ENCODE assay signal across 1 cellular context in the genomic region with DNA sequence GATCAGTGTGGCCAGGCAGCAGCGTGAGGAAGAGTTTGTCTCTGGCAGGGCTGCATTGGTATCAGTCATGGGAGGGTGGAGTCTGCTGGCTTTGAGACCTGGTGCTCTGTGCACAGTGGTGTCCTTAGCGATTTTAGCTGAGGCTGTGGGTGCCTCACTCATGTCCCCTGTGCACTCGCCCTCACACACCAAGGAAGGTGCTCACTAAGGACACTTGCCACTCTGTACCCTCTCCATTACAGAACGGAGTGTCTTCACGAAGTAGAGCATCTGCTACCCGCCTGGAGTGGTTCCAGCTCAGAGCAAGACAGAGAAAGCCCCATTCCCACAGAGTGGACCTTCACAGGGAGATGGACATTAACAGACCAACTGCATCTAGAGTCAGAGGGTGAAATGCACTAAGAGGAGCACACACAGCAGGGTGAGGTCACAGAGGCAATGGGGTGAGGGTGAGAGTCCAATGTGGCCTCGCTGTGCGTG.
TF ChIP-seq lines count a peak whose summit lies in the region.

No MANE protein-coding gene starts in this region.

TF ChIP-seq in H1, 55 proteins besides CTCF, POLR2A, EP300 and RAD21:
- TF ChIP-seq CHD2 (IDR thresholded peaks at IDR 0.05; ENCODE audit: low read length) (no peak), POU5F1 (IDR thresholded peaks at IDR 0.05; ENCODE audit: low read depth, low read length) (no peak), YY1 (IDR thresholded peaks at IDR 0.05; ENCODE audit: low read depth, low read length) (no peak), CBX8 (IDR thresholded peaks at IDR 0.05; ENCODE audit: borderline replicate concordance, low read depth, low read length) (no peak), CREB1 (IDR thresholded peaks at IDR 0.05) (no peak), EGR1 (IDR thresholded peaks at IDR 0.05; ENCODE audit: borderline replicate concordance, low read depth, low read length) (no peak), SIX5 (IDR thresholded peaks at IDR 0.05; ENCODE audit: low read depth, low read length) (no peak), SIN3A (conservative IDR thresholded peaks at IDR 0.05 in 1 of 2, IDR thresholded peaks at IDR 0.05 in 1 of 2; ENCODE audit: low read depth in 1 of 2, low read length in 2 of 2) (no peak), ZNF274 (IDR thresholded peaks at IDR 0.05; ENCODE audit: borderline replicate concordance, extremely low read depth, low read length) (no peak), TCF12 (IDR thresholded peaks at IDR 0.05; ENCODE audit: low read depth, low read length) (no peak)
